ENCODE assay signal across 8 cellular contexts in genomic region chr12:94640134-94640928, GRCh38. TPM values are rescaled to one million over a fixed set of nuclear protein-coding genes. Genes with fewer than 3 reads are reported as not detected.
DNase-seq lines count a peak whose midpoint lies in the region; ATAC-seq, FAIRE-seq and TF ChIP-seq lines count a peak whose summit lies in the region.

No MANE protein-coding gene starts in this region.

- no peaks in the 10 kb centered on the region for H4K20me1 ChIP-seq in KMS-11 (ENCODE audit: insufficient read depth)
- no peaks in the 10 kb centered on the region for H4K20me1 ChIP-seq in GM12878 (ENCODE audit: control insufficient read depth, insufficient read depth)

- POLR2A ChIA-PET in GM12878 (lab: Charles Lee) (interaction anchor here (0.5 to 1.3 kb wide), 4 partner anchors 19 to 560 kb away, joined by 3 to 4 read pairs (median 4); no protein-coding TSS in a partner anchor), HEK293T (lab: Yijun Ruan, JAX) (no interaction called here)

- H3K4me2 ChIP-seq in KMS-11 (peak overlapping the region; percentile 95), GM12878 (ENCODE audit: control insufficient read depth, insufficient read depth) (peak overlapping the region; percentile 45)

- TF ChIP-seq RAD21 in GM12878 (IDR thresholded peaks at IDR 0.05; ENCODE audit: insufficient read depth, low read depth, low read length): peak; percentile 14; the same call in 1 of the 2 replicates

- H3K9me3 Mint-ChIP-seq in stimulated activated naive B cell treated with anti-CD40 and anti-IgM and Interleukin-4, amounts not matched to agents 10 μg/mL and 1 μg/mL and 100 μg/mL, for 72 hours: no peaks in the 10 kb centered on the region

- no TSS peak for BruUV-seq in GM12878 (replicated peaks; lab: Mats Ljungman, UMichigan)

- no peak overlapping the region for H3K4me3 Mint-ChIP-seq in stimulated activated naive B cell treated with anti-CD40 and anti-IgM and Interleukin-4, amounts not matched to agents 10 μg/mL and 1 μg/mL and 100 μg/mL, for 72 hours

- no peak for FAIRE-seq in GM12892 (lab: Jason Lieb, UNC)
- peak; percentile 80 for FAIRE-seq in GM12878 (lab: Jason Lieb, UNC)

- H3K27ac Mint-ChIP-seq in stimulated activated naive B cell treated with anti-CD40 and anti-IgM and Interleukin-4, amounts not matched to agents 10 μg/mL and 1 μg/mL and 100 μg/mL, for 72 hours: peak overlapping the region; percentile 10

- H2AFZ ChIP-seq in KMS-11 (ENCODE audit: low read depth) (no peak overlapping the region), GM12878 (ENCODE audit: control insufficient read depth, low read depth, low read length) (no peak overlapping the region)

- peaks cover 16 to 22% of the 10 kb centered on the region in 2 donors for H3K4me1 Mint-ChIP-seq in stimulated activated naive B cell treated with anti-CD40 and anti-IgM and Interleukin-4, amounts not matched to agents 10 μg/mL and 1 μg/mL and 100 μg/mL, for 72 hours

- TF ChIP-seq EP300 in GM12878 (IDR thresholded peaks at IDR 0.05; ENCODE audit: borderline replicate concordance in 1 of 2, control insufficient read depth in 1 of 2, low read depth in 2 of 2, low read length in 2 of 2) (peak; percentile 84 to 93; a peak in 3 of 4 replicates), esophagus muscularis mucosa (IDR thresholded peaks at IDR 0.05) (no peak)

- no peak overlapping the region for H3K4me3 ChIP-seq in KMS-11 (IDR thresholded peaks at IDR 0.05; ENCODE audit: insufficient read depth, low read depth, low read length)
- no peak overlapping the region for H3K4me3 ChIP-seq in GM12878
- H3K4me3 ChIP-seq in esophagus muscularis mucosa: no peak overlapping the region

- H3K79me2 ChIP-seq in KMS-11 (ENCODE audit: insufficient read depth, low read depth) (peaks cover 53% of the 10 kb centered on the region), GM12878 (ENCODE audit: control insufficient read depth, insufficient read depth, low read length) (peaks cover 10% of the 10 kb centered on the region)

- H3K9me3 ChIP-seq in GM12878 (replicated peaks; ENCODE audit: control insufficient read depth, insufficient read depth, low read length) (no peaks in the 10 kb centered on the region), esophagus muscularis mucosa (no peaks in the 10 kb centered on the region)

- no peaks in the 10 kb centered on the region for H3K27me3 ChIP-seq in KMS-11 (ENCODE audit: insufficient read depth, low read depth)
- H3K27me3 ChIP-seq in GM12878 (replicated peaks in 1 of 2; ENCODE audit: control insufficient read depth in 2 of 2, insufficient read depth in 2 of 2, low read length in 1 of 2): no peaks in the 10 kb centered on the region
- no peaks in the 10 kb centered on the region for H3K27me3 ChIP-seq in esophagus muscularis mucosa

- no peak for TF ChIP-seq POLR2A in GM12892 (IDR thresholded peaks at IDR 0.05; ENCODE audit: low read depth, low read length)
- no peak for TF ChIP-seq POLR2A in GM12878 (IDR thresholded peaks at IDR 0.05; ENCODE audit: low read depth, low read length)
- no peak for TF ChIP-seq POLR2A in esophagus muscularis mucosa (IDR thresholded peaks at IDR 0.05; ENCODE audit: low read depth)

- WGBS in GM12878 (ENCODE audit: insufficient coverage, insufficient replicate concordance, low lambda C conversion rate, missing lambda C conversion rate): 9% methylated on average over 10 of the region's 10 CpGs
- WGBS in esophagus muscularis mucosa: 85% methylated on average over 10 of the region's 10 CpGs

- H3K9ac ChIP-seq in KMS-11 (peak overlapping the region; percentile 8; the same call in 1 of the 2 replicates), GM12878 (ENCODE audit: control insufficient read depth, insufficient read depth, low read length) (no peak overlapping the region)

- SMC1A ChIA-PET in GM12878 (lab: Charles Lee; ENCODE audit: uncharacterized antibody, unreplicated experiment): interaction anchor here (0.8 to 5.5 kb wide), 13 partner anchors 10 to 194 kb away, joined by 3 to 58 read pairs (median 3); no protein-coding TSS in a partner anchor

- H3K36me3 ChIP-seq in KMS-11 (ENCODE audit: insufficient read depth): no peaks in the 10 kb centered on the region
- H3K36me3 ChIP-seq in GM12878 (ENCODE audit: control insufficient read depth in 2 of 2, insufficient read depth in 2 of 2, low read length in 1 of 2): peaks cover 0 to 4% of the 10 kb centered on the region in 2 experiments; a peak in 1 of 4 replicates
- peaks cover 0 to 8% (median 0%) of the 10 kb centered on the region in 4 donors for H3K36me3 ChIP-seq in esophagus muscularis mucosa

- RAD21 ChIA-PET in GM12878 (lab: Charles Lee; ENCODE audit: unreplicated experiment): interaction anchor here (0.6 to 9.0 kb wide), 5 partner anchors 18 to 235 kb away, joined by 3 to 68 read pairs (median 3); no protein-coding TSS in a partner anchor

- CTCF ChIA-PET in GM12878 (lab: Yijun Ruan, JAX) (interaction anchor here (0.7 to 5.5 kb wide), 4 partner anchors 11 to 39 kb away, joined by 3 to 40 read pairs (median 4); no protein-coding TSS in a partner anchor), HEK293T (lab: Yijun Ruan, JAX) (no interaction called here)

- H3K4me1 ChIP-seq in KMS-11 (ENCODE audit: low read depth, poor library complexity, severe bottlenecking) (peaks cover 95% of the 10 kb centered on the region), GM12878 (ENCODE audit: control insufficient read depth, insufficient read depth, low read length) (peaks cover 29% of the 10 kb centered on the region), esophagus muscularis mucosa (peaks cover 0 to 20% (median 5%) of the 10 kb centered on the region in 4 donors)

- H3K27me3 Mint-ChIP-seq in stimulated activated naive B cell treated with anti-CD40 and anti-IgM and Interleukin-4, amounts not matched to agents 10 μg/mL and 1 μg/mL and 100 μg/mL, for 72 hours: no peaks in the 10 kb centered on the region

- TF ChIP-seq CTCF in KMS-11 (conservative IDR thresholded peaks at IDR 0.05; ENCODE audit: low read depth, low read length) (no peak), GM12878 (IDR thresholded peaks at IDR 0.05 in 2 of 3, conservative IDR thresholded peaks at IDR 0.05 in 1 of 3; ENCODE audit: control insufficient read depth in 2 of 3, extremely low read depth in 1 of 3, insufficient read depth in 1 of 3, low read depth in 3 of 3, low read length in 3 of 3) (no peak), esophagus muscularis mucosa (IDR thresholded peaks at IDR 0.05) (no peak)

- intact Hi-C loops in GM12878 (cut with micrococcal nuclease; ENCODE audit: unreplicated experiment): loop anchor here (2.0 to 10.0 kb wide), 3 partner anchors 20 to 124 kb away; no protein-coding TSS in a partner anchor
- intact Hi-C loops in esophagus muscularis mucosa (cut with DNase I): no loop called here

- peak; percentile 26 for DNase-seq in GM12892 (ENCODE audit: insufficient read length)
- DNase-seq in GM12878 (ENCODE audit: low read depth, low spot score): peak; percentile 88
- DNase-seq in stimulated activated naive B cell treated with anti-CD40 and anti-IgM and Interleukin-4, amounts not matched to agents 10 μg/mL and 1 μg/mL and 100 μg/mL, for 72 hours: no peak
- DNase-seq in esophagus muscularis mucosa (ENCODE audit: extremely low spot score): no peak
- DNase-seq in HEK293T (ENCODE audit: extremely low spot score): no peak
- DNase-seq in NK-92 (lab: John Stamatoyannopoulos, UW; ENCODE audit: unreplicated experiment): no peak

- H3K36me3 Mint-ChIP-seq in stimulated activated naive B cell treated with anti-CD40 and anti-IgM and Interleukin-4, amounts not matched to agents 10 μg/mL and 1 μg/mL and 100 μg/mL, for 72 hours: peaks cover 12 to 40% of the 10 kb centered on the region in 2 donors

- in situ Hi-C loops in GM12878 (cut with MboI): no loop called here

- ATAC-seq in GM21576 (IDR thresholded peaks at IDR 0.05; ENCODE audit: unreplicated experiment): peak; percentile 67
- ATAC-seq in GM12878: peak; percentile 77
- peak; percentile 51 to 53 for ATAC-seq in stimulated activated naive B cell treated with anti-CD40 and anti-IgM and Interleukin-4, amounts not matched to agents 10 μg/mL and 1 μg/mL and 100 μg/mL, for 72 hours (replicated peaks)

- peak overlapping the region; percentile 81 for H3K27ac ChIP-seq in KMS-11
- H3K27ac ChIP-seq in GM12878 (ENCODE audit: control insufficient read depth, insufficient read depth): peak overlapping the region; percentile 32
- no peak overlapping the region for H3K27ac ChIP-seq in esophagus muscularis mucosa (replicated peaks in 1 of 4)

TF ChIP-seq in GM12878, 131 proteins besides CTCF, POLR2A, EP300 and RAD21 (continues in another document):
- TF ChIP-seq MAX (IDR thresholded peaks at IDR 0.05; ENCODE audit: low read depth, low read length): no peak

TF ChIP-seq in HEK293T, 16 proteins besides CTCF, POLR2A, EP300 and RAD21 (continues in another document):
- no peak for TF ChIP-seq SUZ12 (IDR thresholded peaks at IDR 0.05)
- no peak for TF ChIP-seq FOXM1 (IDR thresholded peaks at IDR 0.05; ENCODE audit: borderline replicate concordance)
- TF ChIP-seq ARNT (IDR thresholded peaks at IDR 0.05): no peak
- no peak for TF ChIP-seq SP1 (IDR thresholded peaks at IDR 0.05)
- TF ChIP-seq NFRKB (IDR thresholded peaks at IDR 0.05): no peak

RNA-seq across cellular contexts. Expression of gene TMCC3, which starts 10.0 kb away (rescaled TPM):
- 16.0 TPM for polyA plus RNA-seq in GM12892 (2012; ENCODE audit: missing spikeins)
- 35.4 and 38.9 TPM in 2 replicates for total RNA-seq in GM12878 (2013; cell fraction: nucleolus; rRNA removed)
- total RNA-seq in GM12878 (2014; rRNA removed): 12.4 and 14.2 TPM in 2 replicates
- 12.4 and 12.5 TPM in 2 replicates for total RNA-seq in GM12878 (2014; rRNA removed; fragmentation: Illumina TruSeq; extraction: Trizol)
- total RNA-seq in GM12878 (2021): 20.5 and 22.5 TPM in 2 replicates
- polyA plus RNA-seq in GM12878 (2011; ENCODE audit: low read depth): 7.7 TPM
- polyA plus RNA-seq in GM12878 (2011; rRNA removed): 29.8 and 32.5 TPM in 2 replicates
- 21.1 and 22.9 TPM in 2 replicates for polyA plus RNA-seq in GM12878 (2011; cell fraction: cytosol; rRNA removed)
- 17.9 and 19.0 TPM in 2 replicates for polyA plus RNA-seq in GM12878 (2011; cell fraction: nucleus; rRNA removed)
- polyA plus RNA-seq in GM12878 (2012): 9.7 and 12.6 TPM in 2 replicates
- 17.0 and 17.1 TPM in 2 replicates for polyA plus RNA-seq in GM12878 (2014; fragmentation: Illumina TruSeq; extraction: Trizol)
- 1 to 10 TPM; 5.8 to 6.5 TPM for polyA plus RNA-seq in GM12878 (2014; fragmentation: Nextera tagmentation; extraction: Ambion mirVana)
- 11.1 and 12.7 TPM in 2 replicates for polyA plus RNA-seq in GM12878 (2014; rRNA removed)
- polyA plus RNA-seq in GM12878 (2016; fragmentation: Nextera tagmentation; extraction: Ambion mirVana): 10 to 100 TPM in 1 of 2 experiments, 1 to 10 TPM in 1; 9.0 to 13.2 TPM
- polyA minus RNA-seq in GM12878 (2011; rRNA and poly(A)+ RNA removed): 50.0 and 53.8 TPM in 2 replicates
- 12.6 and 13.5 TPM in 2 replicates for polyA minus RNA-seq in GM12878 (2011; cell fraction: cytosol; rRNA and poly(A)+ RNA removed)
- polyA minus RNA-seq in GM12878 (2011; cell fraction: nucleus; rRNA and poly(A)+ RNA removed): 11.5 and 17.8 TPM in 2 replicates
- 10 to 100 TPM; 17.0 to 30.5 (median 19.5) TPM for total RNA-seq in esophagus muscularis mucosa

Comparison
In these comparisons a context has a peak if more than half of its experiments do, and no peak if none do; other contexts are left out.
1. DNase-seq: peak in GM12892 (single experiment) and GM12878 (single experiment); none in stimulated activated naive B cell treated with anti-CD40 and anti-IgM and Interleukin-4, amounts not matched to agents 10 μg/mL and 1 μg/mL and 100 μg/mL, for 72 hours (single experiment), esophagus muscularis mucosa (single experiment), HEK293T (single experiment) and NK-92 (single experiment).
2. H3K27ac ChIP-seq: peak in KMS-11 (single experiment) and GM12878 (single experiment); none in esophagus muscularis mucosa (0 of 4).
3. Peak in every context shown above with its lines, with median percentiles within 50 percentile points of each other: ATAC-seq.